8 cellular contexts compared by ENCODE assay signal in the genomic region with DNA sequence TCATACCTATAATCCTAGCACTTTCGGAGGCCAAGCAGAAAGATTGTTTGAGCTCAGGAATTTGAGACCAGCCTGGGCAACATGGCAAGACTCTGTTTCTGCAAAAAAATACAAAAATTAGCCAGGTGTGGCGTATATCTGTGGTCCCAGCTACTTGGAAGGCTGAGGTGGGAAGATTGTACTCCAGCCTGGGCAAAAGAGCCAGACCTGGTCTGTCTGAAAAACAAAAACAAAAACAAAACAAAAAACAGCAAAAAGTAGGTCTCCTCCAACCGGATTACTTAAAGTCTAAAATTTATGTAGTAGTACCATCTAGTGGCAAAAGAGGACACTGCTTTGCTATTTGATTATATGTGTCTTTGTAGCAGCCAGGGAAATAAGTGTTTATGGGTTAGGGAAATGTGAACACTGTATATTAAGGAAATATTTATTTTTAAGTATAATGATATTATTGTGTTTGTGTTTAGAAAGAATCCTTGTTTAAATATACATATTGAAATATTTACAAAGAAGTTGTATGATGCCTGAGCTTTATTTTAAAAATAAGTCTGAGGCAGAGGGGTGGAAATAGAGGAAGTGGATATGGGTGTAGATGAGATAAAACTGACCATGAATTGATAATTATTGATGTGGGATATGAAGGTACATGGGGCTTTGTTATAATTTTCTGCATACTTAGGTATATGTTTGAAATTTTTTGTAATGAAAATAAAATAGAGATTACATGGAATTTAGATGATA. TPM values are rescaled to one million over a fixed set of nuclear protein-coding genes. Genes with fewer than 3 reads are reported as not detected.
DNase-seq lines count a peak whose midpoint lies in the region; ATAC-seq lines count a peak whose summit lies in the region.

No MANE protein-coding gene starts in this region.

- H3K4me1 ChIP-seq in mesenchymal stem cell (ENCODE audit: control insufficient read depth, insufficient read depth, low read depth, low read length) = no peaks in the 10 kb centered on the region

- H4K91ac ChIP-seq in mesenchymal stem cell (ENCODE audit: low read length) = no peak overlapping the region

- H3K18ac ChIP-seq in mesenchymal stem cell (ENCODE audit: low read depth in 1 of 2, low read length in 2 of 2) = no peak overlapping the region

- 90% methylated on average over 2 of the region's 3 CpGs for WGBS in mesenchymal stem cell

- H3K27ac Mint-ChIP-seq in IgD-negative memory B cell = peak overlapping the region in 2 of 3 donors; percentile 31 to 76

- no peak overlapping the region for H3K23ac ChIP-seq in mesenchymal stem cell (ENCODE audit: low read length in 2 of 2)

- H3K9ac ChIP-seq in mesenchymal stem cell (ENCODE audit: low read length) = peak overlapping the region; percentile 76

- H3K4ac ChIP-seq in mesenchymal stem cell (ENCODE audit: low read depth in 1 of 2, low read length in 2 of 2) = no peak overlapping the region

- no peak overlapping the region for H2BK15ac ChIP-seq in mesenchymal stem cell (ENCODE audit: low read depth, poor library complexity, severe bottlenecking)

- no peak overlapping the region for H2BK120ac ChIP-seq in mesenchymal stem cell (ENCODE audit: low read depth, low read length)

- H3K27me3 Mint-ChIP-seq in IgD-negative memory B cell = no peaks in the 10 kb centered on the region

- H2BK5ac ChIP-seq in mesenchymal stem cell (ENCODE audit: low read depth, low read length, poor library complexity, severe bottlenecking) = no peak overlapping the region

- no peak overlapping the region for H2BK12ac ChIP-seq in mesenchymal stem cell (ENCODE audit: low read length in 2 of 2)

- H3K14ac ChIP-seq in mesenchymal stem cell (ENCODE audit: low read length in 2 of 2) = no peak overlapping the region

- H3K4me3 ChIP-seq in mesenchymal stem cell (ENCODE audit: insufficient read depth in 1 of 2, low read depth in 1 of 2, low read length in 2 of 2) = peak overlapping the region in 1 of 2 experiments; percentile 43

- H3K4me2 ChIP-seq in mesenchymal stem cell (ENCODE audit: low read length, poor library complexity, severe bottlenecking) = no peak overlapping the region

- H2AFZ ChIP-seq in mesenchymal stem cell (ENCODE audit: low read depth, low read length) = peak overlapping the region; percentile 14

- H3K27ac ChIP-seq in mesenchymal stem cell (ENCODE audit: low read length, poor library complexity, severe bottlenecking) = no peak overlapping the region

- H3K27me3 ChIP-seq in mesenchymal stem cell (ENCODE audit: control insufficient read depth in 1 of 2, insufficient read depth in 1 of 2, low read length in 2 of 2) = no peaks in the 10 kb centered on the region

- DNase-seq in NCI-H2107 treated with DMSO at 0.1 percent for 48 hours (lab: John Stamatoyannopoulos, UW; ENCODE audit: unreplicated experiment) (peak; percentile 50), NCI-H2107 (lab: John Stamatoyannopoulos, UW) (no peak), RPMI7951 (ENCODE audit: low read depth) (peak; percentile 56), dermis microvascular lymphatic vessel endothelial cell (ENCODE audit: low read depth in 2 of 2) (peak; percentile 62 to 70), mesenchymal stem cell (peak; percentile 75), epidermal melanocyte (ENCODE audit: insufficient read length, low spot score) (no peak)

- H3K4me3 Mint-ChIP-seq in IgD-negative memory B cell = peak overlapping the region in 1 of 4 donors; percentile 25

- H3K9me3 Mint-ChIP-seq in IgD-negative memory B cell = no peaks in the 10 kb centered on the region

- H3K36me3 Mint-ChIP-seq in IgD-negative memory B cell = no peaks in the 10 kb centered on the region

- peaks cover 9% of the 10 kb centered on the region for H3K79me1 ChIP-seq in mesenchymal stem cell (replicated peaks; ENCODE audit: low read length, poor library complexity, severe bottlenecking)

- H2AK5ac ChIP-seq in mesenchymal stem cell (ENCODE audit: low read length, severe bottlenecking) = no peak overlapping the region

- peaks cover 0 to 12% of the 10 kb centered on the region in 2 experiments for H3K36me3 ChIP-seq in mesenchymal stem cell (ENCODE audit: control insufficient read depth in 1 of 2, insufficient read depth in 2 of 2, low read depth in 1 of 2, low read length in 2 of 2)

- no peaks in the 10 kb centered on the region for H3K9me3 ChIP-seq in mesenchymal stem cell (ENCODE audit: control insufficient read depth, low read length)

- no peak overlapping the region for H4K8ac ChIP-seq in mesenchymal stem cell (ENCODE audit: low read length)

- H3K4me1 Mint-ChIP-seq in IgD-negative memory B cell = peaks cover 6 to 9% (median 8%) of the 10 kb centered on the region in 3 donors

- ATAC-seq in GM21619 (IDR thresholded peaks at IDR 0.05; ENCODE audit: unreplicated experiment) = peak; percentile 91

RNA-seq across cellular contexts. Expression of a gene that starts 20.0 kb away (rescaled TPM):
- 19.4 TPM for polyA plus RNA-seq in IgD-negative memory B cell
- total RNA-seq in RPMI7951 (2014; rRNA removed; shearing (Covaris generic)) = 22.6 and 23.4 TPM in 2 replicates
- total RNA-seq in dermis microvascular lymphatic vessel endothelial cell = 44.9 and 56.6 TPM in 2 replicates
- 14.8 TPM for polyA plus RNA-seq in mesenchymal stem cell (2013, experiment 1 of 2)
- 14.9 TPM for polyA plus RNA-seq in mesenchymal stem cell (2013, experiment 2 of 2)

Comparison
In these comparisons a context has a peak if more than half of its experiments do, and no peak if none do; other contexts are left out.
1. DNase-seq: peak in NCI-H2107 treated with DMSO at 0.1 percent for 48 hours (single experiment), RPMI7951 (single experiment), dermis microvascular lymphatic vessel endothelial cell (2 of 2) and mesenchymal stem cell (single experiment); none in NCI-H2107 (single experiment) and epidermal melanocyte (single experiment).